In genomic region chr10:113126506-113127192, GRCh38 we compare ENCODE assay signal across 8 cellular contexts.
A peak's percentile ranks its signal among the peaks of the same experiment; 100 is the strongest.
DNase-seq lines count a peak whose midpoint lies in the region; ATAC-seq and TF ChIP-seq lines count a peak whose summit lies in the region.

No MANE protein-coding gene starts in this region.

- H3K4me1 ChIP-seq in endodermal cell (ENCODE audit: control insufficient read depth, insufficient read depth, low read length) (peaks cover 10% of the 10 kb centered on the region), mesodermal cell (ENCODE audit: control insufficient read depth, insufficient read depth, low read length, poor library complexity, severe bottlenecking) (peaks cover 49% of the 10 kb centered on the region)

- DNase-seq in activated T-helper 1 cell treated with Interleukin-2 at 50 U/mL for 16 hours (ENCODE audit: low read depth) (peak; percentile 4), NCI-H345 (lab: John Stamatoyannopoulos, UW) (peak; percentile 70), endodermal cell (peak; percentile 88)
- no peak for DNase-seq in activated T-helper 1 cell treated with anti-CD3 and anti-CD28 coated beads, Interleukin-12 subunit alpha, Interleukin-12 subunit beta, Interleukin-2, Interleukin-4 antibody, amounts not matched to agents 30 ng/mL and 10 ng/mL and 1 ng/mL, durations not matched to agents 14 hours and 24 hours and 36 hours (ENCODE audit: low spot score)
- peak; percentile 43 for DNase-seq in activated CD8-positive, alpha-beta memory T cell treated with anti-CD3 and anti-CD28 coated beads, Interleukin-2, amount 10 ng/mL, durations not matched to agents 7 days and 5 days
- DNase-seq in stimulated activated CD8-positive, alpha-beta memory T cell treated with anti-CD3 and anti-CD28 coated beads, Interleukin-15, amount 100 ng/mL, for 24 hours (ENCODE audit: low read depth) = peak; percentile 13

- 0 to 4% methylated on average over 5 to 49 of the region's 50 CpGs for WGBS in endodermal cell (ENCODE audit: insufficient coverage in 1 of 2, insufficient read length in 1 of 2), 2 experiments
- 0 to 1% methylated on average over 18 to 33 of the region's 50 CpGs for WGBS in mesodermal cell (ENCODE audit: insufficient coverage in 2 of 2), 2 experiments

- no peak overlapping the region for H3K27ac Mint-ChIP-seq in activated T-helper 1 cell treated with anti-CD3 and anti-CD28 coated beads, Interleukin-12 subunit alpha, Interleukin-12 subunit beta, Interleukin-2, Interleukin-4 antibody, amounts not matched to agents 30 ng/mL and 10 ng/mL and 1 ng/mL, durations not matched to agents 14 hours and 24 hours and 36 hours
- no peak overlapping the region for H3K27ac Mint-ChIP-seq in activated CD8-positive, alpha-beta memory T cell treated with anti-CD3 and anti-CD28 coated beads, Interleukin-2, amount 10 ng/mL, durations not matched to agents 7 days and 5 days
- no peak overlapping the region for H3K27ac Mint-ChIP-seq in endodermal cell

- H3K9me3 Mint-ChIP-seq in activated T-helper 1 cell treated with anti-CD3 and anti-CD28 coated beads, Interleukin-12 subunit alpha, Interleukin-12 subunit beta, Interleukin-2, Interleukin-4 antibody, amounts not matched to agents 30 ng/mL and 10 ng/mL and 1 ng/mL, durations not matched to agents 14 hours and 24 hours and 36 hours = no peaks in the 10 kb centered on the region
- H3K9me3 Mint-ChIP-seq in activated CD8-positive, alpha-beta memory T cell treated with anti-CD3 and anti-CD28 coated beads, Interleukin-2, amount 10 ng/mL, durations not matched to agents 7 days and 5 days (ENCODE audit: low read depth) = no peaks in the 10 kb centered on the region
- H3K9me3 Mint-ChIP-seq in endodermal cell = no peaks in the 10 kb centered on the region

- no peak overlapping the region for H3K27ac ChIP-seq in endodermal cell (ENCODE audit: low read depth, low read length)
- H3K27ac ChIP-seq in mesodermal cell (ENCODE audit: low read depth, low read length, severe bottlenecking) = no peak overlapping the region

- H3K27me3 Mint-ChIP-seq in activated T-helper 1 cell treated with anti-CD3 and anti-CD28 coated beads, Interleukin-12 subunit alpha, Interleukin-12 subunit beta, Interleukin-2, Interleukin-4 antibody, amounts not matched to agents 30 ng/mL and 10 ng/mL and 1 ng/mL, durations not matched to agents 14 hours and 24 hours and 36 hours (ENCODE audit: insufficient read depth) = peaks cover 35% of the 10 kb centered on the region
- H3K27me3 Mint-ChIP-seq in activated CD8-positive, alpha-beta memory T cell treated with anti-CD3 and anti-CD28 coated beads, Interleukin-2, amount 10 ng/mL, durations not matched to agents 7 days and 5 days = peaks cover 62% of the 10 kb centered on the region
- peaks cover 6% of the 10 kb centered on the region for H3K27me3 Mint-ChIP-seq in endodermal cell (ENCODE audit: insufficient read depth)

- peak; percentile 80 for TF ChIP-seq CTCF in endodermal cell (conservative IDR thresholded peaks at IDR 0.05)

- H3K4me1 Mint-ChIP-seq in activated T-helper 1 cell treated with anti-CD3 and anti-CD28 coated beads, Interleukin-12 subunit alpha, Interleukin-12 subunit beta, Interleukin-2, Interleukin-4 antibody, amounts not matched to agents 30 ng/mL and 10 ng/mL and 1 ng/mL, durations not matched to agents 14 hours and 24 hours and 36 hours (ENCODE audit: low read depth) = no peaks in the 10 kb centered on the region
- peaks cover 4% of the 10 kb centered on the region for H3K4me1 Mint-ChIP-seq in activated CD8-positive, alpha-beta memory T cell treated with anti-CD3 and anti-CD28 coated beads, Interleukin-2, amount 10 ng/mL, durations not matched to agents 7 days and 5 days
- peaks cover 65% of the 10 kb centered on the region for H3K4me1 Mint-ChIP-seq in endodermal cell

- intact Hi-C loops in activated T-helper 1 cell treated with anti-CD3 and anti-CD28 coated beads, Interleukin-12 subunit alpha, Interleukin-12 subunit beta, Interleukin-2, Interleukin-4 antibody, amounts not matched to agents 30 ng/mL and 10 ng/mL and 1 ng/mL, durations not matched to agents 14 hours and 24 hours and 36 hours (cut with micrococcal nuclease) = loop anchor here (5.0 to 10.0 kb wide), 2 partner anchors 258 to 649 kb away; no protein-coding TSS in a partner anchor

- H3K36me3 ChIP-seq in endodermal cell (ENCODE audit: control insufficient read depth, insufficient read depth, low read length) = no peaks in the 10 kb centered on the region
- H3K36me3 ChIP-seq in mesodermal cell (ENCODE audit: control insufficient read depth, insufficient read depth, low read length) = no peaks in the 10 kb centered on the region

- no peaks in the 10 kb centered on the region for H3K9me3 ChIP-seq in endodermal cell (ENCODE audit: control insufficient read depth, low read length)
- H3K9me3 ChIP-seq in mesodermal cell (ENCODE audit: control insufficient read depth, low read length) = no peaks in the 10 kb centered on the region

- no peaks in the 10 kb centered on the region for H3K36me3 Mint-ChIP-seq in activated T-helper 1 cell treated with anti-CD3 and anti-CD28 coated beads, Interleukin-12 subunit alpha, Interleukin-12 subunit beta, Interleukin-2, Interleukin-4 antibody, amounts not matched to agents 30 ng/mL and 10 ng/mL and 1 ng/mL, durations not matched to agents 14 hours and 24 hours and 36 hours (ENCODE audit: low read depth)
- no peaks in the 10 kb centered on the region for H3K36me3 Mint-ChIP-seq in activated CD8-positive, alpha-beta memory T cell treated with anti-CD3 and anti-CD28 coated beads, Interleukin-2, amount 10 ng/mL, durations not matched to agents 7 days and 5 days
- H3K36me3 Mint-ChIP-seq in endodermal cell (ENCODE audit: low read depth) = peaks cover 7% of the 10 kb centered on the region

- peak; percentile 91 for ATAC-seq in activated CD8-positive, alpha-beta memory T cell treated with anti-CD3 and anti-CD28 coated beads, Interleukin-2, amount 10 ng/mL, durations not matched to agents 7 days and 5 days
- no peak for ATAC-seq in GM21367 (IDR thresholded peaks at IDR 0.05; ENCODE audit: unreplicated experiment)

- H3K4me3 Mint-ChIP-seq in activated T-helper 1 cell treated with anti-CD3 and anti-CD28 coated beads, Interleukin-12 subunit alpha, Interleukin-12 subunit beta, Interleukin-2, Interleukin-4 antibody, amounts not matched to agents 30 ng/mL and 10 ng/mL and 1 ng/mL, durations not matched to agents 14 hours and 24 hours and 36 hours = no peak overlapping the region
- H3K4me3 Mint-ChIP-seq in activated CD8-positive, alpha-beta memory T cell treated with anti-CD3 and anti-CD28 coated beads, Interleukin-2, amount 10 ng/mL, durations not matched to agents 7 days and 5 days = no peak overlapping the region
- H3K4me3 Mint-ChIP-seq in endodermal cell = peak overlapping the region; percentile 45

- CTCF ChIA-PET in activated CD8-positive, alpha-beta memory T cell treated with anti-CD3 and anti-CD28 coated beads, Interleukin-2, amount 10 ng/mL, durations not matched to agents 7 days and 5 days (lab: Charles Lee) = interaction anchor here (0.7 to 1.7 kb wide), 2 partner anchors 10 to 257 kb away, joined by 3 to 4 read pairs; no protein-coding TSS in a partner anchor

- no peaks in the 10 kb centered on the region for H3K27me3 ChIP-seq in endodermal cell (ENCODE audit: control insufficient read depth, insufficient read depth, low read length, poor library complexity, severe bottlenecking)

- H3K4me3 ChIP-seq in endodermal cell (ENCODE audit: low read length) (peak overlapping the region; percentile 50), mesodermal cell (ENCODE audit: extremely low read depth, insufficient read depth, low read length, poor library complexity, severe bottlenecking) (peak overlapping the region; percentile 21)

- no peak overlapping the region for H3K9ac ChIP-seq in endodermal cell (ENCODE audit: extremely low read depth, low read length, poor library complexity, severe bottlenecking)
